In genomic region chr10:86415583-86415982, GRCh38 we compare ENCODE assay signal across 15 cellular contexts. TPM values are rescaled to one million over a fixed set of nuclear protein-coding genes. Genes with fewer than 3 reads are reported as not detected.
"Had no signal": no experiment of that assay in that cellular context is flagged by ENCODE, and none has a peak within 500 bp of the region (broad histone marks: within the 10 kb centered on the region; RNA-seq: fewer than 3 reads in every experiment).

No MANE protein-coding gene starts in this region.

- H3K9me3 ChIP-seq: gastroesophageal sphincter, tibial artery, uterus had no signal

- ATAC-seq: activated CD4-positive, CD25-positive, alpha-beta regulatory T cell treated with anti-CD3 and anti-CD28 coated beads, Interleukin-2, amount 50 U/mL, for 24 hours; gastroesophageal sphincter; left ventricle myocardium superior had no signal

- H3K4me1 Mint-ChIP-seq: neural crest cell had no signal

- H3K9me3 Mint-ChIP-seq: central memory CD8-positive, alpha-beta T cell had no signal

- FAIRE-seq: keratinocyte had no signal

- H3K27me3 ChIP-seq: gastroesophageal sphincter, tibial artery, uterus had no signal

- H3K36me3 ChIP-seq: gastroesophageal sphincter, tibial artery, uterus had no signal

- H3K27ac Mint-ChIP-seq: activated naive CD4-positive, alpha-beta T cell treated with anti-CD3 and anti-CD28 coated beads for 36 hours; dendritic cell treated with granulocyte-macrophage colony-stimulating factor and Interleukin-4, amounts not matched to agents 40 ng/mL and 50 ng/mL, for 4 days; T-helper 2 cell treated with Interferon-gamma antibody and Interleukin-4, amounts not matched to agents 5 μg/mL and 100 μg/mL, for 36 hours had no signal

- H3K4me3 ChIP-seq: gastroesophageal sphincter, tibial artery, uterus had no signal

- H3K4me3 Mint-ChIP-seq: activated naive CD4-positive, alpha-beta T cell treated with anti-CD3 and anti-CD28 coated beads for 36 hours; activated T-helper 1 cell treated with anti-CD3 and anti-CD28 coated beads, Interleukin-12 subunit alpha, Interleukin-12 subunit beta, Interleukin-2, Interleukin-4 antibody, amounts not matched to agents 30 ng/mL and 10 ng/mL and 1 ng/mL, durations not matched to agents 14 hours and 24 hours and 36 hours; central memory CD8-positive, alpha-beta T cell; dendritic cell treated with granulocyte-macrophage colony-stimulating factor and Interleukin-4, amounts not matched to agents 40 ng/mL and 50 ng/mL, for 4 days; neural crest cell had no signal

- DNase-seq: activated CD4-positive, alpha-beta T cell treated with anti-CD3 and anti-CD28 coated beads, Interleukin-2, amount 50 U/mL, for 48 hours; activated CD8-positive, alpha-beta memory T cell treated with anti-CD3 and anti-CD28 coated beads, Interleukin-2, amount 50 U/mL, for 4 hours; activated naive CD4-positive, alpha-beta T cell treated with anti-CD3 and anti-CD28 coated beads for 36 hours; left ventricle myocardium superior; mesenchymal stem cell; tibial artery; uterus had no signal

- H3K27me3 Mint-ChIP-seq: central memory CD8-positive, alpha-beta T cell; dendritic cell treated with granulocyte-macrophage colony-stimulating factor and Interleukin-4, amounts not matched to agents 40 ng/mL and 50 ng/mL, for 4 days had no signal

- H3K27ac ChIP-seq: gastroesophageal sphincter, tibial artery, uterus had no signal

RNA-seq across cellular contexts. Expression of gene GRID1, which starts 49.0 kb away (rescaled TPM):
- total RNA-seq: activated naive CD4-positive, alpha-beta T cell treated with anti-CD3 and anti-CD28 coated beads for 36 hours; activated T-helper 1 cell treated with anti-CD3 and anti-CD28 coated beads, Interleukin-12 subunit alpha, Interleukin-12 subunit beta, Interleukin-2, Interleukin-4 antibody, amounts not matched to agents 30 ng/mL and 10 ng/mL and 1 ng/mL, durations not matched to agents 14 hours and 24 hours and 36 hours had no signal
